In genomic region chr2:28649481-28650260, GRCh38 we compare ENCODE assay signal across 8 cellular contexts.
DNase-seq lines count a peak whose midpoint lies in the region; ATAC-seq, FAIRE-seq and TF ChIP-seq lines count a peak whose summit lies in the region.

No MANE protein-coding gene starts in this region.

- H3K4me1 ChIP-seq in K562 (replicated peaks in 1 of 2; ENCODE audit: control insufficient read depth in 2 of 2, insufficient read depth in 2 of 2, low read length in 2 of 2), result no peaks in the 10 kb centered on the region; a peak in 3 of 5 replicates

- H3K4me3 ChIP-seq in MG63 (no peak overlapping the region), K562 (no peak overlapping the region)

- in situ Hi-C loops in K562 (cut with MboI), result no loop called here

- no peak overlapping the region for H3K9ac ChIP-seq in K562 (ENCODE audit: insufficient read depth in 1 of 2, low read depth in 2 of 2, low read length in 2 of 2)

- ATAC-seq in K562 (peak; percentile 52; the same call in 1 of the 3 replicates), GM18511 (IDR thresholded peaks at IDR 0.05; ENCODE audit: unreplicated experiment) (no peak)

- H4K20me1 ChIP-seq in K562 (replicated peaks; ENCODE audit: control insufficient read depth, insufficient read depth, low read length), result no peaks in the 10 kb centered on the region

- H3K4me2 ChIP-seq in K562 (ENCODE audit: insufficient read depth, low read length), result no peak overlapping the region

- H2AFZ ChIP-seq in K562 (ENCODE audit: low read depth, low read length), result no peak overlapping the region

- TF ChIP-seq CTCF in GM10266 (IDR thresholded peaks at IDR 0.05; ENCODE audit: control insufficient read depth, insufficient read depth, low read depth, missing control alignments) (no peak), K562 (IDR thresholded peaks at IDR 0.05 in 2 of 3, conservative IDR thresholded peaks at IDR 0.05 in 1 of 3; ENCODE audit: insufficient read depth in 2 of 3, low read depth in 1 of 3, low read length in 3 of 3) (no peak)

- CTCF ChIA-PET in K562 (lab: Yijun Ruan, JAX; ENCODE audit: low intra/inter-chr PET ratio), result no interaction called here

- H3K36me3 ChIP-seq in MG63 (no peaks in the 10 kb centered on the region), K562 (ENCODE audit: control insufficient read depth, insufficient read depth, low read length) (no peaks in the 10 kb centered on the region)

- DNase-seq in GM10266 (ENCODE audit: extremely low spot score) (peak; percentile 41), MG63 (peak; percentile 50), K562 (ENCODE audit: extremely low read depth in 1 of 4, low spot score in 3 of 4) (peak in 1 of 4 experiments; percentile 42), frontal cortex (ENCODE audit: low spot score in 2 of 2) (no peak), NCI-H748 treated with DMSO at 0.1 percent for 48 hours (lab: John Stamatoyannopoulos, UW) (no peak), cardiac septum (ENCODE audit: low spot score) (no peak)
- DNase-seq in stimulated activated CD4-positive, alpha-beta T cell treated with anti-CD3 and anti-CD28 coated beads, Interleukin-12 subunit alpha, Interleukin-12 subunit beta, amount 100 ng/mL, for 48 hours (ENCODE audit: low read depth in 2 of 3, low spot score in 1 of 3), result peak; percentile 45 to 56 (median 51)

- FAIRE-seq in K562 (lab: Jason Lieb, UNC), result peak; percentile 35
- FAIRE-seq in frontal cortex (lab: Jason Lieb, UNC), result no peak

- H3K9me1 ChIP-seq in K562 (ENCODE audit: control insufficient read depth, insufficient read depth, low read length), result no peaks in the 10 kb centered on the region

- no peaks in the 10 kb centered on the region for H3K79me2 ChIP-seq in K562 (ENCODE audit: control insufficient read depth, insufficient read depth, low read length)

- H3K27me3 ChIP-seq in MG63, result no peaks in the 10 kb centered on the region
- H3K27me3 ChIP-seq in K562 (ENCODE audit: control insufficient read depth in 2 of 2, insufficient read depth in 2 of 2, low read length in 2 of 2), result no peaks in the 10 kb centered on the region; a peak in 1 of 5 replicates

- 7% methylated on average over 8 of the region's 8 CpGs for WGBS in K562 (ENCODE audit: insufficient coverage, low coverage, missing lambda C conversion rate)

- H3K9me3 ChIP-seq in MG63 (0 out of 2 replicates have a peak, but pooled peaks cover 2% of the 10 kb centered on the region), K562 (replicated peaks; ENCODE audit: control insufficient read depth, insufficient read depth, low read depth, low read length) (no peaks in the 10 kb centered on the region)

- no peak for TF ChIP-seq RAD21 in K562 (CRISPR knock-in tag; conservative IDR thresholded peaks at IDR 0.05 in 1 of 2, IDR thresholded peaks at IDR 0.05 in 1 of 2)

- POLR2A ChIA-PET in K562 (lab: Yijun Ruan, JAX), result interaction anchor here (1.4 kb wide), 1 partner anchor 113 kb away, joined by 4 read pairs; no protein-coding TSS in a partner anchor

- no peak for TF ChIP-seq POLR2A in K562 (conservative IDR thresholded peaks at IDR 0.05)

- H3K27ac ChIP-seq in K562 (ENCODE audit: extremely low read depth, low read depth, low read length), result no peak overlapping the region

- TF ChIP-seq EP300 in K562 (IDR thresholded peaks at IDR 0.05; ENCODE audit: low read length), result no peak

- no TSS peak for BruUV-seq in K562 (replicated peaks; lab: Mats Ljungman, UMichigan)

- intact Hi-C loops in K562 (cut with micrococcal nuclease) (no loop called here), cardiac septum (cut with DNase I) (no loop called here)

TF ChIP-seq in K562, 482 proteins besides CTCF, POLR2A, EP300 and RAD21:
- TF ChIP-seq, protein P1, sequence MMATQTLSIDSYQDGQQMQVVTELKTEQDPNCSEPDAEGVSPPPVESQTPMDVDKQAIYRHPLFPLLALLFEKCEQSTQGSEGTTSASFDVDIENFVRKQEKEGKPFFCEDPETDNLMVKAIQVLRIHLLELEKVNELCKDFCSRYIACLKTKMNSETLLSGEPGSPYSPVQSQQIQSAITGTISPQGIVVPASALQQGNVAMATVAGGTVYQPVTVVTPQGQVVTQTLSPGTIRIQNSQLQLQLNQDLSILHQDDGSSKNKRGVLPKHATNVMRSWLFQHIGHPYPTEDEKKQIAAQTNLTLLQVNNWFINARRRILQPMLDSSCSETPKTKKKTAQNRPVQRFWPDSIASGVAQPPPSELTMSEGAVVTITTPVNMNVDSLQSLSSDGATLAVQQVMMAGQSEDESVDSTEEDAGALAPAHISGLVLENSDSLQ (IDR thresholded peaks at IDR 0.05), result peak; percentile 83
- TF ChIP-seq FOSL1 (tag; conservative IDR thresholded peaks at IDR 0.05) (peak; percentile 82), JUND (IDR thresholded peaks at IDR 0.05; ENCODE audit: borderline replicate concordance, low read depth, low read length) (peak; percentile 33; the same call in 1 of the 2 replicates), JUND (tag; IDR thresholded peaks at IDR 0.05; ENCODE audit: borderline replicate concordance, low read depth, low read length) (0 out of 3 replicates have a peak, but pooled peaks have one; percentile 12), MEIS2 (IDR thresholded peaks at IDR 0.05; ENCODE audit: partially characterized antibody) (peak; percentile 52), SMAD1 (IDR thresholded peaks at IDR 0.05; ENCODE audit: low read depth, low read length, partially characterized antibody) (no peak)

Comparison
In these comparisons a context has a peak if more than half of its experiments do, and no peak if none do; other contexts are left out.
1. DNase-seq: peak in GM10266 (single experiment), MG63 (single experiment) and stimulated activated CD4-positive, alpha-beta T cell treated with anti-CD3 and anti-CD28 coated beads, Interleukin-12 subunit alpha, Interleukin-12 subunit beta, amount 100 ng/mL, for 48 hours (3 of 3); none in frontal cortex (0 of 2), NCI-H748 treated with DMSO at 0.1 percent for 48 hours (single experiment) and cardiac septum (single experiment).